ENCODE assay signal across 1 cellular context in the genomic region with DNA sequence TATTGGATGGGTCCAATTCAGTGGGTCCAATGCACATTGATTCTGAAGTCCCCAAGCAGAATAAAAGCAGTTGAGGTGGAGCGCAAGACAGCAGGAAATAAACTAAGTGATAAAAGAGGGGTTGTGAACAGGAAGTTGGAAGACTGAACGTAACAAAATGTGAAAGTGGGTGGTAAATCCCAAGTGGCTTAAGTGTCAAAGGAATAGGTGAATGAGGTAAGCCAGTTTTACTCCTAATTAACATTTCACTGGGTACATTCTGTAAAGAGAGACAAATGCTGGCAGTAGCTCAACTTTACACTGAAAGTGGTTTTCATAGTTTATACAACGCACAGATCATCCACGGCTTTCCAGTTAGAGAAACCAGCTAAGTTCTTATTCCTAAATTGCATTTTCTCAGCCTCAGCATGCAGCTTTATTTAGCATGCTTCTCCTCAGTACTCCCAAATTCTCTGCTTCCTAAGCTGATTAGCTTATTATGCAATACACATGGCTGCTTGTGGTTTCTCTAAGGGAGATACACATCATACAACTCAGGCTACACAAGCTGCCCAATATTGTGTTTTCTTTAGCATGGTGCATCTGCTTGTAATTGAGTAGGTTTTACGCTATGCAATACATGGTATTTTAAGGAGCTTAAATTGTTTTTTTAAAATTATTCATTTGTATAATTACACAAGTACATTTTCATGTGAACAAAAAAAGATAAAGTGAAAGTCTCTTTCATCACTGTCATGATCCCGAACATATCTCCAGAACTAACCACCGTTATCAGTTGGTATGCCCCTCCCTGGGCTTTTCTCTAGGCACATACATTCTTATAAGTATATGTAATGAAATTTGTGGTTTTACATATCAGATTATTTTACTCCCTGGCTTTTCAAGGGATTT.
TF ChIP-seq lines count a peak whose summit lies in the region.

No MANE protein-coding gene starts in this region.

TF ChIP-seq in K562, 482 proteins besides CTCF, POLR2A, EP300 and RAD21 (continued from another document and continues in another):
- TF ChIP-seq, protein P1, sequence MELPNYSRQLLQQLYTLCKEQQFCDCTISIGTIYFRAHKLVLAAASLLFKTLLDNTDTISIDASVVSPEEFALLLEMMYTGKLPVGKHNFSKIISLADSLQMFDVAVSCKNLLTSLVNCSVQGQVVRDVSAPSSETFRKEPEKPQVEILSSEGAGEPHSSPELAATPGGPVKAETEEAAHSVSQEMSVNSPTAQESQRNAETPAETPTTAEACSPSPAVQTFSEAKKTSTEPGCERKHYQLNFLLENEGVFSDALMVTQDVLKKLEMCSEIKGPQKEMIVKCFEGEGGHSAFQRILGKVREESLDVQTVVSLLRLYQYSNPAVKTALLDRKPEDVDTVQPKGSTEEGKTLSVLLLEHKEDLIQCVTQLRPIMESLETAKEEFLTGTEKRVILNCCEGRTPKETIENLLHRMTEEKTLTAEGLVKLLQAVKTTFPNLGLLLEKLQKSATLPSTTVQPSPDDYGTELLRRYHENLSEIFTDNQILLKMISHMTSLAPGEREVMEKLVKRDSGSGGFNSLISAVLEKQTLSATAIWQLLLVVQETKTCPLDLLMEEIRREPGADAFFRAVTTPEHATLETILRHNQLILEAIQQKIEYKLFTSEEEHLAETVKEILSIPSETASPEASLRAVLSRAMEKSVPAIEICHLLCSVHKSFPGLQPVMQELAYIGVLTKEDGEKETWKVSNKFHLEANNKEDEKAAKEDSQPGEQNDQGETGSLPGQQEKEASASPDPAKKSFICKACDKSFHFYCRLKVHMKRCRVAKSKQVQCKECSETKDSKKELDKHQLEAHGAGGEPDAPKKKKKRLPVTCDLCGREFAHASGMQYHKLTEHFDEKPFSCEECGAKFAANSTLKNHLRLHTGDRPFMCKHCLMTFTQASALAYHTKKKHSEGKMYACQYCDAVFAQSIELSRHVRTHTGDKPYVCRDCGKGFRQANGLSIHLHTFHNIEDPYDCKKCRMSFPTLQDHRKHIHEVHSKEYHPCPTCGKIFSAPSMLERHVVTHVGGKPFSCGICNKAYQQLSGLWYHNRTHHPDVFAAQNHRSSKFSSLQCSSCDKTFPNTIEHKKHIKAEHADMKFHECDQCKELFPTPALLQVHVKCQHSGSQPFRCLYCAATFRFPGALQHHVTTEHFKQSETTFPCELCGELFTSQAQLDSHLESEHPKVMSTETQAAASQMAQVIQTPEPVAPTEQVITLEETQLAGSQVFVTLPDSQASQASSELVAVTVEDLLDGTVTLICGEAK (IDR thresholded peaks at IDR 0.05), result no peak
- TF ChIP-seq, protein P1 (CRISPR knock-in tag; IDR thresholded peaks at IDR 0.05), result no peak
- TF ChIP-seq, protein P2, sequence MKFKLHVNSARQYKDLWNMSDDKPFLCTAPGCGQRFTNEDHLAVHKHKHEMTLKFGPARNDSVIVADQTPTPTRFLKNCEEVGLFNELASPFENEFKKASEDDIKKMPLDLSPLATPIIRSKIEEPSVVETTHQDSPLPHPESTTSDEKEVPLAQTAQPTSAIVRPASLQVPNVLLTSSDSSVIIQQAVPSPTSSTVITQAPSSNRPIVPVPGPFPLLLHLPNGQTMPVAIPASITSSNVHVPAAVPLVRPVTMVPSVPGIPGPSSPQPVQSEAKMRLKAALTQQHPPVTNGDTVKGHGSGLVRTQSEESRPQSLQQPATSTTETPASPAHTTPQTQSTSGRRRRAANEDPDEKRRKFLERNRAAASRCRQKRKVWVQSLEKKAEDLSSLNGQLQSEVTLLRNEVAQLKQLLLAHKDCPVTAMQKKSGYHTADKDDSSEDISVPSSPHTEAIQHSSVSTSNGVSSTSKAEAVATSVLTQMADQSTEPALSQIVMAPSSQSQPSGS (CRISPR knock-in tag; IDR thresholded peaks at IDR 0.05), result no peak
- TF ChIP-seq CBX5 (IDR thresholded peaks at IDR 0.05; ENCODE audit: borderline replicate concordance, low read depth) (no peak), BCL6 (CRISPR knock-in tag; IDR thresholded peaks at IDR 0.05) (no peak), TRIM24 (IDR thresholded peaks at IDR 0.05) (no peak), ESRRA (IDR thresholded peaks at IDR 0.05; ENCODE audit: borderline replicate concordance, low read depth) (peak; percentile 73; the same call in 1 of the 2 replicates), ATF1 (CRISPR knock-in tag; IDR thresholded peaks at IDR 0.05) (no peak), ATF1 (tag; IDR thresholded peaks at IDR 0.05) (no peak), TBL1XR1 (IDR thresholded peaks at IDR 0.05; ENCODE audit: low read length in 2 of 2) (no peak; a peak in 1 of 4 replicates), NELFE (IDR thresholded peaks at IDR 0.05; ENCODE audit: insufficient read depth, insufficient read length) (no peak), HOXB6 (CRISPR knock-in tag; IDR thresholded peaks at IDR 0.05; ENCODE audit: borderline replicate concordance) (no peak), GATAD2B (IDR thresholded peaks at IDR 0.05; ENCODE audit: borderline replicate concordance) (no peak), POLR2AphosphoS5 (IDR thresholded peaks at IDR 0.05; ENCODE audit: control insufficient read depth, insufficient read depth, low read depth, low read length) (peak; percentile 80), RBFOX2 (IDR thresholded peaks at IDR 0.05; ENCODE audit: low read depth, low read length) (peak; percentile 71), ZNF57 (CRISPR knock-in tag; IDR thresholded peaks at IDR 0.05) (no peak), SOX6 (IDR thresholded peaks at IDR 0.05) (peak; percentile 21; the same call in 1 of the 2 replicates), TSC22D4 (tag; IDR thresholded peaks at IDR 0.05) (no peak), ADNP (tag; IDR thresholded peaks at IDR 0.05) (no peak), EGR1 (conservative IDR thresholded peaks at IDR 0.05) (no peak), CEBPB (tag; IDR thresholded peaks at IDR 0.05) (peak; percentile 98), POU5F1 (IDR thresholded peaks at IDR 0.05; ENCODE audit: borderline replicate concordance, low read depth, low read length, partially characterized antibody) (no peak), ZC3H8 (IDR thresholded peaks at IDR 0.05) (peak; percentile 91; the same call in 1 of the 2 replicates), FOXA1 (IDR thresholded peaks at IDR 0.05; ENCODE audit: borderline replicate concordance) (no peak), SP2 (IDR thresholded peaks at IDR 0.05; ENCODE audit: extremely low read depth, low read depth, low read length, poor library complexity, severe bottlenecking) (no peak), NCOA6 (IDR thresholded peaks at IDR 0.05) (no peak), SIRT6 (IDR thresholded peaks at IDR 0.05; ENCODE audit: low read depth, low read length) (no peak), KLF6 (CRISPR knock-in tag; IDR thresholded peaks at IDR 0.05; ENCODE audit: borderline replicate concordance) (no peak), NCOA1 (IDR thresholded peaks at IDR 0.05; ENCODE audit: low read depth) (no peak), HIVEP1 (CRISPR knock-in tag; IDR thresholded peaks at IDR 0.05) (no peak), CCAR2 (IDR thresholded peaks at IDR 0.05; ENCODE audit: low read depth, low read length) (no peak), HMGN3 (IDR thresholded peaks at IDR 0.05; ENCODE audit: borderline replicate concordance, extremely low read depth, insufficient read length, low read depth, low read length) (no peak), ZNF316 (IDR thresholded peaks at IDR 0.05) (0 out of 2 replicates have a peak, but pooled peaks have one; percentile 11), NR1H2 (CRISPR knock-in tag; IDR thresholded peaks at IDR 0.05) (no peak), ZFP36 (IDR thresholded peaks at IDR 0.05; ENCODE audit: low read depth, low read length, partially characterized antibody) (no peak), ZNF165 (CRISPR knock-in tag; IDR thresholded peaks at IDR 0.05; ENCODE audit: borderline replicate concordance) (no peak), ZNF778 (CRISPR knock-in tag; IDR thresholded peaks at IDR 0.05) (no peak), ZNF79 (CRISPR knock-in tag; IDR thresholded peaks at IDR 0.05; ENCODE audit: low read depth) (no peak)
- TF ChIP-seq, protein P3, sequence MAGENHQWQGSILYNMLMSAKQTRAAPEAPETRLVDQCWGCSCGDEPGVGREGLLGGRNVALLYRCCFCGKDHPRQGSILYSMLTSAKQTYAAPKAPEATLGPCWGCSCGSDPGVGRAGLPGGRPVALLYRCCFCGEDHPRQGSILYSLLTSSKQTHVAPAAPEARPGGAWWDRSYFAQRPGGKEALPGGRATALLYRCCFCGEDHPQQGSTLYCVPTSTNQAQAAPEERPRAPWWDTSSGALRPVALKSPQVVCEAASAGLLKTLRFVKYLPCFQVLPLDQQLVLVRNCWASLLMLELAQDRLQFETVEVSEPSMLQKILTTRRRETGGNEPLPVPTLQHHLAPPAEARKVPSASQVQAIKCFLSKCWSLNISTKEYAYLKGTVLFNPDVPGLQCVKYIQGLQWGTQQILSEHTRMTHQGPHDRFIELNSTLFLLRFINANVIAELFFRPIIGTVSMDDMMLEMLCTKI (IDR thresholded peaks at IDR 0.05; ENCODE audit: partially characterized antibody), result no peak
- TF ChIP-seq, protein P4, sequence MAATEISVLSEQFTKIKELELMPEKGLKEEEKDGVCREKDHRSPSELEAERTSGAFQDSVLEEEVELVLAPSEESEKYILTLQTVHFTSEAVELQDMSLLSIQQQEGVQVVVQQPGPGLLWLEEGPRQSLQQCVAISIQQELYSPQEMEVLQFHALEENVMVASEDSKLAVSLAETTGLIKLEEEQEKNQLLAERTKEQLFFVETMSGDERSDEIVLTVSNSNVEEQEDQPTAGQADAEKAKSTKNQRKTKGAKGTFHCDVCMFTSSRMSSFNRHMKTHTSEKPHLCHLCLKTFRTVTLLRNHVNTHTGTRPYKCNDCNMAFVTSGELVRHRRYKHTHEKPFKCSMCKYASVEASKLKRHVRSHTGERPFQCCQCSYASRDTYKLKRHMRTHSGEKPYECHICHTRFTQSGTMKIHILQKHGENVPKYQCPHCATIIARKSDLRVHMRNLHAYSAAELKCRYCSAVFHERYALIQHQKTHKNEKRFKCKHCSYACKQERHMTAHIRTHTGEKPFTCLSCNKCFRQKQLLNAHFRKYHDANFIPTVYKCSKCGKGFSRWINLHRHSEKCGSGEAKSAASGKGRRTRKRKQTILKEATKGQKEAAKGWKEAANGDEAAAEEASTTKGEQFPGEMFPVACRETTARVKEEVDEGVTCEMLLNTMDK (IDR thresholded peaks at IDR 0.05; ENCODE audit: borderline replicate concordance, insufficient read depth, low read depth, low read length, poor library complexity, severe bottlenecking), result no peak
- TF ChIP-seq, protein P5, sequence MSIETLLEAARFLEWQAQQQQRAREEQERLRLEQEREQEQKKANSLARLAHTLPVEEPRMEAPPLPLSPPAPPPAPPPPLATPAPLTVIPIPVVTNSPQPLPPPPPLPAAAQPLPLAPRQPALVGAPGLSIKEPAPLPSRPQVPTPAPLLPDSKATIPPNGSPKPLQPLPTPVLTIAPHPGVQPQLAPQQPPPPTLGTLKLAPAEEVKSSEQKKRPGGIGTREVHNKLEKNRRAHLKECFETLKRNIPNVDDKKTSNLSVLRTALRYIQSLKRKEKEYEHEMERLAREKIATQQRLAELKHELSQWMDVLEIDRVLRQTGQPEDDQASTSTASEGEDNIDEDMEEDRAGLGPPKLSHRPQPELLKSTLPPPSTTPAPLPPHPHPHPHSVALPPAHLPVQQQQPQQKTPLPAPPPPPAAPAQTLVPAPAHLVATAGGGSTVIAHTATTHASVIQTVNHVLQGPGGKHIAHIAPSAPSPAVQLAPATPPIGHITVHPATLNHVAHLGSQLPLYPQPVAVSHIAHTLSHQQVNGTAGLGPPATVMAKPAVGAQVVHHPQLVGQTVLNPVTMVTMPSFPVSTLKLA (conservative IDR thresholded peaks at IDR 0.05), result 0 out of 4 replicates have a peak, but pooled peaks of 1 of the 2 experiments have one; percentile 16
- TF ChIP-seq, protein P6, sequence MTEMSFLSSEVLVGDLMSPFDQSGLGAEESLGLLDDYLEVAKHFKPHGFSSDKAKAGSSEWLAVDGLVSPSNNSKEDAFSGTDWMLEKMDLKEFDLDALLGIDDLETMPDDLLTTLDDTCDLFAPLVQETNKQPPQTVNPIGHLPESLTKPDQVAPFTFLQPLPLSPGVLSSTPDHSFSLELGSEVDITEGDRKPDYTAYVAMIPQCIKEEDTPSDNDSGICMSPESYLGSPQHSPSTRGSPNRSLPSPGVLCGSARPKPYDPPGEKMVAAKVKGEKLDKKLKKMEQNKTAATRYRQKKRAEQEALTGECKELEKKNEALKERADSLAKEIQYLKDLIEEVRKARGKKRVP (CRISPR knock-in tag; IDR thresholded peaks at IDR 0.05), result no peak
- TF ChIP-seq, protein P7, sequence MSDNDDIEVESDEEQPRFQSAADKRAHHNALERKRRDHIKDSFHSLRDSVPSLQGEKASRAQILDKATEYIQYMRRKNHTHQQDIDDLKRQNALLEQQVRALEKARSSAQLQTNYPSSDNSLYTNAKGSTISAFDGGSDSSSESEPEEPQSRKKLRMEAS (CRISPR knock-in tag; IDR thresholded peaks at IDR 0.05), result no peak
- TF ChIP-seq, protein P8, sequence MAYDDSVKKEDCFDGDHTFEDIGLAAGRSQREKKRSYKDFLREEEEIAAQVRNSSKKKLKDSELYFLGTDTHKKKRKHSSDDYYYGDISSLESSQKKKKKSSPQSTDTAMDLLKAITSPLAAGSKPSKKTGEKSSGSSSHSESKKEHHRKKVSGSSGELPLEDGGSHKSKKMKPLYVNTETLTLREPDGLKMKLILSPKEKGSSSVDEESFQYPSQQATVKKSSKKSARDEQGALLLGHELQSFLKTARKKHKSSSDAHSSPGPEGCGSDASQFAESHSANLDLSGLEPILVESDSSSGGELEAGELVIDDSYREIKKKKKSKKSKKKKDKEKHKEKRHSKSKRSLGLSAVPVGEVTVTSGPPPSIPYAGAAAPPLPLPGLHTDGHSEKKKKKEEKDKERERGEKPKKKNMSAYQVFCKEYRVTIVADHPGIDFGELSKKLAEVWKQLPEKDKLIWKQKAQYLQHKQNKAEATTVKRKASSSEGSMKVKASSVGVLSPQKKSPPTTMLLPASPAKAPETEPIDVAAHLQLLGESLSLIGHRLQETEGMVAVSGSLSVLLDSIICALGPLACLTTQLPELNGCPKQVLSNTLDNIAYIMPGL (CRISPR knock-in tag; IDR thresholded peaks at IDR 0.05), result no peak
